Comparison of ENCODE assay signal across 9 cellular contexts in the genomic region with DNA sequence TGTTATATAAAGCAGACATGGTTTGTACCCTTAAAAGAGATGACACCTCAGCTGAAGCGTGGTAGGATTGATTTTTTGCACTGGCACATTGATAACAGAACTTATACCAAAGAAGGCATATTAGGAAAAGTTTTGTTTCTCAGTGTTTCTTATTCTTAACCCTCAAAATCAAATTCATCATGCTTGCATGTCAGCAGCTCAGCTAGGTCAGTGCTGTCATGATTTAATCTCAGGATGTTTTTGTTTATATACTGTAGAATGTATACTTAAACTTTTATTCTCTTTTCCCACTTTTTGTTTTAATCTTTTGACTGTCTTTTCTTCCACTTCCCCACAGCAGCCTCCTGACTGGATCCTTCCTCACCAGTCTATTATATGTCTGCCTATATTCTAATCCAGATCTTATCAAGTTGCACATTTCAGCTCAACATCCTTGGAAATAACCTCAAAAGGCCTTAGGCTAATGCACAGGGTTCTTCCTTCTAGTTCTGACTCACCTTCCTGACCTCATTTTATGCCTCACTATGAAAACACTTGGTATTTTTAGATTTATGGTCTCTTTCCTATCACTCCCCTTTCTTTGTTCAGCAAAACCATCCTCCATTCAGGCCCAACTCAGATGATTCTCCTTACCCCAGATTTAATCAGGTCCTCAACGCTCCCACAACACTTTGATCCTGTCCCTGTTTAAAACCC. TPM values are rescaled to one million over a fixed set of nuclear protein-coding genes. Genes with fewer than 3 reads are reported as not detected.
DNase-seq lines count a peak whose midpoint lies in the region; ATAC-seq and TF ChIP-seq lines count a peak whose summit lies in the region.
"Had no signal": no experiment of that assay in that cellular context is flagged by ENCODE, and none has a peak within 500 bp of the region (broad histone marks: within the 10 kb centered on the region; RNA-seq: fewer than 3 reads in every experiment).

No MANE protein-coding gene starts in this region.

- no peak for ATAC-seq in HG03457 (IDR thresholded peaks at IDR 0.05; ENCODE audit: unreplicated experiment)

- H3K36me3 ChIP-seq in CD4-positive, alpha-beta memory T cell (ENCODE audit: insufficient read depth, low read length): peaks cover 54% of the 10 kb centered on the region
- H3K36me3 ChIP-seq in HEK293 (ENCODE audit: control insufficient read depth in 2 of 2, insufficient read depth in 1 of 2, low read length in 2 of 2) (peaks cover 55 to 97% of the 10 kb centered on the region in 2 experiments), tibial artery (peaks cover 66 to 98% (median 68%) of the 10 kb centered on the region in 3 donors), sigmoid colon (peaks cover 0 to 87% (median 46%) of the 10 kb centered on the region in 4 donors)

- CTCF ChIA-PET in CD4-positive, alpha-beta memory T cell (lab: Charles Lee; ENCODE audit: partially characterized antibody): no interaction called here
- CTCF ChIA-PET in HEK293 (lab: Yijun Ruan, JAX) (interaction anchor here (0.6 to 1.8 kb wide), 2 partner anchors 295 to 303 kb away, joined by 3 to 8 read pairs; no protein-coding TSS in a partner anchor), RWPE1 (lab: Yijun Ruan, JAX) (interaction anchor here (0.6 kb wide), 1 partner anchor 16 kb away, joined by 4 read pairs; no protein-coding TSS in a partner anchor)

- no peak for TF ChIP-seq EP300 in sigmoid colon (IDR thresholded peaks at IDR 0.05)

- no peak overlapping the region for H3K4me3 ChIP-seq in CD4-positive, alpha-beta memory T cell (ENCODE audit: low read length in 2 of 2)
- no peak overlapping the region for H3K4me3 ChIP-seq in HEK293 (ENCODE audit: low read depth, low read length)
- H3K4me3 ChIP-seq in tibial artery: no peak overlapping the region
- H3K4me3 ChIP-seq in sigmoid colon: no peak overlapping the region

- peaks cover 62 to 82% of the 10 kb centered on the region in 2 donors for H3K36me3 Mint-ChIP-seq in CD4-positive, alpha-beta memory T cell

- no peaks in the 10 kb centered on the region for H3K27me3 ChIP-seq in CD4-positive, alpha-beta memory T cell (ENCODE audit: insufficient read depth, low read length)
- no peaks in the 10 kb centered on the region for H3K27me3 ChIP-seq in tibial artery
- H3K27me3 ChIP-seq in sigmoid colon: no peaks in the 10 kb centered on the region

- no peak for TF ChIP-seq POLR2A in sigmoid colon (IDR thresholded peaks at IDR 0.05)

- intact Hi-C loops in CD4-positive, alpha-beta memory T cell (cut with micrococcal nuclease): no loop called here
- intact Hi-C loops in tibial artery (cut with DNase I; ENCODE audit: low total_unique reads) (no loop called here), sigmoid colon (cut with DNase I) (no loop called here)

- POLR2A ChIA-PET in CD4-positive, alpha-beta memory T cell (lab: Charles Lee; ENCODE audit: partially characterized antibody): no interaction called here
- POLR2A ChIA-PET in HEK293 (lab: Yijun Ruan, JAX): no interaction called here
- POLR2A ChIA-PET in RWPE1 (lab: Yijun Ruan, JAX; ENCODE audit: low non-redundant PET): no interaction called here

- no peak overlapping the region for H3K4me3 Mint-ChIP-seq in CD4-positive, alpha-beta memory T cell
- H3K4me3 Mint-ChIP-seq: naive B cell had no signal

- H3K4me1 Mint-ChIP-seq in CD4-positive, alpha-beta memory T cell: peaks cover 15 to 31% (median 24%) of the 10 kb centered on the region in 4 donors

- peaks cover under 1% of the 10 kb centered on the region for H3K4me1 ChIP-seq in CD4-positive, alpha-beta memory T cell (ENCODE audit: insufficient read depth, low read length)
- peaks cover 2% of the 10 kb centered on the region; the same call in 1 of the 2 replicates for H3K4me1 ChIP-seq in HEK293 (ENCODE audit: control insufficient read depth, insufficient read depth, low read length)
- H3K4me1 ChIP-seq in tibial artery: no peaks in the 10 kb centered on the region
- H3K4me1 ChIP-seq in sigmoid colon: peaks cover 0 to 4% (median 2%) of the 10 kb centered on the region in 4 donors

- no peak for TF ChIP-seq CTCF in HEK293 (tag by site-specific recombination; IDR thresholded peaks at IDR 0.05)
- TF ChIP-seq CTCF in RWPE1 (conservative IDR thresholded peaks at IDR 0.05; ENCODE audit: low read depth): no peak
- TF ChIP-seq CTCF in tibial artery (IDR thresholded peaks at IDR 0.05): no peak
- TF ChIP-seq CTCF in sigmoid colon (IDR thresholded peaks at IDR 0.05): no peak

- H3K9me3 Mint-ChIP-seq in CD4-positive, alpha-beta memory T cell: no peaks in the 10 kb centered on the region
- H3K9me3 Mint-ChIP-seq: naive B cell had no signal

- H3K27ac Mint-ChIP-seq in CD4-positive, alpha-beta memory T cell: peak overlapping the region; percentile 3 to 80 (median 33)

- no peak overlapping the region for H3K27ac ChIP-seq in CD4-positive, alpha-beta memory T cell (ENCODE audit: low read depth, low read length)
- peak overlapping the region; percentile 9; the same call in 1 of the 2 replicates for H3K27ac ChIP-seq in HEK293 (ENCODE audit: extremely low read depth, low read depth, low read length)
- H3K27ac ChIP-seq in RWPE1: peak overlapping the region; percentile 71
- H3K27ac ChIP-seq in tibial artery: no peak overlapping the region
- peak overlapping the region in 1 of 4 donors; percentile 3 for H3K27ac ChIP-seq in sigmoid colon

- no peaks in the 10 kb centered on the region for H3K9me3 ChIP-seq in CD4-positive, alpha-beta memory T cell (ENCODE audit: control insufficient read depth in 1 of 2, low read length in 2 of 2)
- H3K9me3 ChIP-seq in HEK293 (ENCODE audit: control insufficient read depth, insufficient read depth, low read depth, low read length) (no peaks in the 10 kb centered on the region), tibial artery (no peaks in the 10 kb centered on the region), sigmoid colon (no peaks in the 10 kb centered on the region)

- WGBS in sigmoid colon, 2 donors: 64 to 77% methylated on average over 2 of the region's 2 CpGs

- DNase-seq in CD4-positive, alpha-beta memory T cell: no peak
- DNase-seq in RWPE1 (ENCODE audit: low spot score): peak; percentile 80
- DNase-seq in glomerular endothelial cell (ENCODE audit: extremely low read depth, low read depth, low spot score): peak; percentile 75
- no peak for DNase-seq in tibial artery
- DNase-seq in sigmoid colon: no peak
- no peak for DNase-seq in NCI-H2107 treated with DMSO at 0.1 percent for 48 hours (lab: John Stamatoyannopoulos, UW; ENCODE audit: unreplicated experiment)
- DNase-seq: naive B cell had no signal

- no peaks in the 10 kb centered on the region for H3K27me3 Mint-ChIP-seq in CD4-positive, alpha-beta memory T cell
- H3K27me3 Mint-ChIP-seq: naive B cell had no signal

TF ChIP-seq in HEK293, 187 proteins besides CTCF, POLR2A, EP300 and RAD21 (continues in another document):
- peak; percentile 19; the same call in 1 of the 2 replicates for TF ChIP-seq ZXDB (tag by site-specific recombination; IDR thresholded peaks at IDR 0.05)
- TF ChIP-seq, protein P1, sequence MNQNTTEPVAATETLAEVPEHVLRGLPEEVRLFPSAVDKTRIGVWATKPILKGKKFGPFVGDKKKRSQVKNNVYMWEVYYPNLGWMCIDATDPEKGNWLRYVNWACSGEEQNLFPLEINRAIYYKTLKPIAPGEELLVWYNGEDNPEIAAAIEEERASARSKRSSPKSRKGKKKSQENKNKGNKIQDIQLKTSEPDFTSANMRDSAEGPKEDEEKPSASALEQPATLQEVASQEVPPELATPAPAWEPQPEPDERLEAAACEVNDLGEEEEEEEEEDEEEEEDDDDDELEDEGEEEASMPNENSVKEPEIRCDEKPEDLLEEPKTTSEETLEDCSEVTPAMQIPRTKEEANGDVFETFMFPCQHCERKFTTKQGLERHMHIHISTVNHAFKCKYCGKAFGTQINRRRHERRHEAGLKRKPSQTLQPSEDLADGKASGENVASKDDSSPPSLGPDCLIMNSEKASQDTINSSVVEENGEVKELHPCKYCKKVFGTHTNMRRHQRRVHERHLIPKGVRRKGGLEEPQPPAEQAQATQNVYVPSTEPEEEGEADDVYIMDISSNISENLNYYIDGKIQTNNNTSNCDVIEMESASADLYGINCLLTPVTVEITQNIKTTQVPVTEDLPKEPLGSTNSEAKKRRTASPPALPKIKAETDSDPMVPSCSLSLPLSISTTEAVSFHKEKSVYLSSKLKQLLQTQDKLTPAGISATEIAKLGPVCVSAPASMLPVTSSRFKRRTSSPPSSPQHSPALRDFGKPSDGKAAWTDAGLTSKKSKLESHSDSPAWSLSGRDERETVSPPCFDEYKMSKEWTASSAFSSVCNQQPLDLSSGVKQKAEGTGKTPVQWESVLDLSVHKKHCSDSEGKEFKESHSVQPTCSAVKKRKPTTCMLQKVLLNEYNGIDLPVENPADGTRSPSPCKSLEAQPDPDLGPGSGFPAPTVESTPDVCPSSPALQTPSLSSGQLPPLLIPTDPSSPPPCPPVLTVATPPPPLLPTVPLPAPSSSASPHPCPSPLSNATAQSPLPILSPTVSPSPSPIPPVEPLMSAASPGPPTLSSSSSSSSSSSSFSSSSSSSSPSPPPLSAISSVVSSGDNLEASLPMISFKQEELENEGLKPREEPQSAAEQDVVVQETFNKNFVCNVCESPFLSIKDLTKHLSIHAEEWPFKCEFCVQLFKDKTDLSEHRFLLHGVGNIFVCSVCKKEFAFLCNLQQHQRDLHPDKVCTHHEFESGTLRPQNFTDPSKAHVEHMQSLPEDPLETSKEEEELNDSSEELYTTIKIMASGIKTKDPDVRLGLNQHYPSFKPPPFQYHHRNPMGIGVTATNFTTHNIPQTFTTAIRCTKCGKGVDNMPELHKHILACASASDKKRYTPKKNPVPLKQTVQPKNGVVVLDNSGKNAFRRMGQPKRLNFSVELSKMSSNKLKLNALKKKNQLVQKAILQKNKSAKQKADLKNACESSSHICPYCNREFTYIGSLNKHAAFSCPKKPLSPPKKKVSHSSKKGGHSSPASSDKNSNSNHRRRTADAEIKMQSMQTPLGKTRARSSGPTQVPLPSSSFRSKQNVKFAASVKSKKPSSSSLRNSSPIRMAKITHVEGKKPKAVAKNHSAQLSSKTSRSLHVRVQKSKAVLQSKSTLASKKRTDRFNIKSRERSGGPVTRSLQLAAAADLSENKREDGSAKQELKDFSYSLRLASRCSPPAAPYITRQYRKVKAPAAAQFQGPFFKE (tag by site-specific recombination; IDR thresholded peaks at IDR 0.05; ENCODE audit: borderline replicate concordance): no peak

RNA-seq across cellular contexts. Expression of a gene that starts 7.1 kb away (rescaled TPM):
- total RNA-seq in CD4-positive, alpha-beta memory T cell: 10 to 100 TPM; 47.2 to 52.7 TPM
- 10 to 100 TPM; 47.9 to 49.6 TPM for polyA plus RNA-seq in CD4-positive, alpha-beta memory T cell
- total RNA-seq in glomerular endothelial cell (40.7 and 63.9 TPM in 2 replicates), sigmoid colon (10 to 100 TPM; 46.3 to 75.3 (median 65.5) TPM)
- 10 to 100 TPM; 16.6 to 21.0 (median 19.4) TPM for polyA plus RNA-seq in sigmoid colon

RNA-seq across cellular contexts. Expression of a gene that starts 33.4 kb away (rescaled TPM):
- not detected for total RNA-seq in CD4-positive, alpha-beta memory T cell
- polyA plus RNA-seq in CD4-positive, alpha-beta memory T cell: not detected
- not detected in 2 replicates for total RNA-seq in glomerular endothelial cell
- 1 to 10 TPM in 3 of 4 donors, under 1 TPM in 1; 0.66 to 5.3 (median 3.8) TPM for total RNA-seq in sigmoid colon
- polyA plus RNA-seq in sigmoid colon: 1 to 10 TPM in 1 of 3 donors, not detected in 2; 5.0 TPM

Comparison
In these comparisons a context has a peak if more than half of its experiments do, and no peak if none do; other contexts are left out.
1. DNase-seq: peak in RWPE1 (single experiment) and glomerular endothelial cell (single experiment); none in CD4-positive, alpha-beta memory T cell (0 of 5), tibial artery (0 of 2), sigmoid colon (single experiment) and NCI-H2107 treated with DMSO at 0.1 percent for 48 hours (single experiment).
2. H3K27ac ChIP-seq: peak in HEK293 (single experiment) and RWPE1 (single experiment); none in CD4-positive, alpha-beta memory T cell (single experiment) and tibial artery (0 of 2).